18 cellular contexts compared by ENCODE assay signal in genomic region chr9:14782652-14783051, GRCh38.
"Had no signal": no experiment of that assay in that cellular context is flagged by ENCODE, and none has a peak within 500 bp of the region (broad histone marks: within the 10 kb centered on the region; RNA-seq: fewer than 3 reads in every experiment).

No MANE protein-coding gene starts in this region.

- H3K36me3 Mint-ChIP-seq: activated naive CD4-positive, alpha-beta T cell treated with anti-CD3 and anti-CD28 coated beads, Interleukin-2, amount 50 U/mL, for 72 hours had no signal

- H3K4me3 ChIP-seq: esophagus muscularis mucosa, heart left ventricle, skin epidermis, stomach, uterus had no signal

- H3K27ac ChIP-seq: brain microvascular endothelial cell, esophagus muscularis mucosa, heart left ventricle, skin epidermis, stomach, uterus had no signal

- H3K9me3 ChIP-seq: esophagus muscularis mucosa, heart left ventricle, stomach, uterus had no signal

- H3K4me1 Mint-ChIP-seq: endodermal cell had no signal

- H3K27me3 ChIP-seq: brain microvascular endothelial cell, esophagus muscularis mucosa, heart left ventricle, stomach, uterus had no signal

- H3K4me3 Mint-ChIP-seq: activated T-cell treated with anti-CD3 and anti-CD28 coated beads, Interleukin-2, amount 50 U/mL, for 24 hours; endodermal cell; T-helper 2 cell treated with Interferon-gamma antibody and Interleukin-4, amounts not matched to agents 5 μg/mL and 100 μg/mL, for 36 hours had no signal

- H3K36me3 ChIP-seq: brain microvascular endothelial cell, esophagus muscularis mucosa, stomach had no signal

- DNase-seq: activated effector memory CD4-positive, alpha-beta T cell treated with Interleukin-2 at 50 U/mL for 16 hours; activated T-cell treated with anti-CD3 and anti-CD28 coated beads, Interleukin-2, amount 50 U/mL, for 24 hours; amygdala; brain microvascular endothelial cell; cerebellar nuclear complex; dermis blood vessel endothelial cell; endodermal cell; foreskin fibroblast; heart left ventricle; kidney; left ventricle myocardium superior; stomach; uterus had no signal

- H3K4me1 ChIP-seq: esophagus muscularis mucosa, stomach, uterus had no signal

- ATAC-seq: activated CD4-positive, CD25-positive, alpha-beta regulatory T cell treated with anti-CD3 and anti-CD28 coated beads, Interleukin-2, amount 50 U/mL, for 24 hours; activated naive CD4-positive, alpha-beta T cell treated with anti-CD3 and anti-CD28 coated beads, Interleukin-2, amount 50 U/mL, for 72 hours; heart left ventricle; left ventricle myocardium superior had no signal

- H3K27ac Mint-ChIP-seq: activated naive CD4-positive, alpha-beta T cell treated with anti-CD3 and anti-CD28 coated beads, Interleukin-2, amount 50 U/mL, for 72 hours; activated T-cell treated with anti-CD3 and anti-CD28 coated beads, Interleukin-2, amount 50 U/mL, for 24 hours; endodermal cell; T-helper 2 cell treated with Interferon-gamma antibody and Interleukin-4, amounts not matched to agents 5 μg/mL and 100 μg/mL, for 36 hours had no signal

- H3K9me3 Mint-ChIP-seq: activated naive CD4-positive, alpha-beta T cell treated with anti-CD3 and anti-CD28 coated beads, Interleukin-2, amount 50 U/mL, for 72 hours; activated T-cell treated with anti-CD3 and anti-CD28 coated beads, Interleukin-2, amount 50 U/mL, for 24 hours; endodermal cell; T-helper 2 cell treated with Interferon-gamma antibody and Interleukin-4, amounts not matched to agents 5 μg/mL and 100 μg/mL, for 36 hours had no signal
